22 cellular contexts compared by ENCODE assay signal in genomic region chr5:53613036-53613435, GRCh38. TPM values are rescaled to one million over a fixed set of nuclear protein-coding genes. Genes with fewer than 3 reads are reported as not detected.
DNase-seq lines count a peak whose midpoint lies in the region; ATAC-seq, FAIRE-seq and TF ChIP-seq lines count a peak whose summit lies in the region.
"Had no signal": no experiment of that assay in that cellular context is flagged by ENCODE, and none has a peak within 500 bp of the region (broad histone marks: within the 10 kb centered on the region; RNA-seq: fewer than 3 reads in every experiment).

No MANE protein-coding gene starts in this region.

- H3K4me3 ChIP-seq in HAP-1 (no peak overlapping the region), astrocyte (ENCODE audit: insufficient read depth, low read depth, low read length) (no peak overlapping the region), hepatocyte (no peak overlapping the region), mucosa of descending colon (no peak overlapping the region)
- H3K4me3 ChIP-seq: A549, BLaER1 had no signal

- H3K36me3 ChIP-seq in HAP-1 (replicated peaks) = no peaks in the 10 kb centered on the region
- H3K36me3 ChIP-seq in astrocyte (ENCODE audit: insufficient read depth, low read length) = no peaks in the 10 kb centered on the region
- no peaks in the 10 kb centered on the region for H3K36me3 ChIP-seq in hepatocyte (replicated peaks; ENCODE audit: insufficient read depth, low read depth)
- no peaks in the 10 kb centered on the region for H3K36me3 ChIP-seq in mucosa of descending colon (ENCODE audit: low read depth)
- H3K36me3 ChIP-seq: BLaER1 had no signal

- ATAC-seq in mucosa of descending colon = no peak
- ATAC-seq: A549, HCT116, SK-N-SH treated with all-trans-retinoic acid at 6 μM for 48 hours had no signal

- H3K27ac Mint-ChIP-seq in astrocyte (ENCODE audit: unreplicated experiment) (peak overlapping the region; percentile 75), nephron (peak overlapping the region in 2 of 3 experiments; percentile 12 to 23)
- H3K27ac Mint-ChIP-seq: CD4-positive, alpha-beta memory T cell had no signal

- H3K36me3 Mint-ChIP-seq in astrocyte (ENCODE audit: low read depth, unreplicated experiment) (peaks cover 3% of the 10 kb centered on the region), nephron (ENCODE audit: low read depth) (peaks cover 16% of the 10 kb centered on the region)

- intact Hi-C loops in mucosa of descending colon (cut with DNase I, micrococcal nuclease) = no loop called here

- H3K4me1 ChIP-seq in HAP-1 = peaks cover 22% of the 10 kb centered on the region
- peaks cover 3% of the 10 kb centered on the region for H3K4me1 ChIP-seq in astrocyte (ENCODE audit: insufficient read depth, low read length)
- no peaks in the 10 kb centered on the region for H3K4me1 ChIP-seq in hepatocyte (ENCODE audit: insufficient read depth)
- no peaks in the 10 kb centered on the region for H3K4me1 ChIP-seq in mucosa of descending colon (ENCODE audit: low read depth)
- H3K4me1 ChIP-seq: BLaER1 had no signal

- no peaks in the 10 kb centered on the region for H3K9me2 ChIP-seq in hepatocyte (replicated peaks; ENCODE audit: insufficient read depth)

- H3K27ac ChIP-seq in astrocyte (ENCODE audit: low read depth, low read length) (no peak overlapping the region), hepatocyte (no peak overlapping the region)
- H3K27ac ChIP-seq: A549, BLaER1 had no signal

- H3K9ac ChIP-seq in astrocyte (ENCODE audit: low read length) = no peak overlapping the region
- H3K9ac ChIP-seq: BLaER1 had no signal

- no peak for FAIRE-seq in astrocyte (lab: Jason Lieb, UNC)
- FAIRE-seq: GM12891 had no signal

- no peak overlapping the region for H3K4me3 Mint-ChIP-seq in astrocyte (ENCODE audit: unreplicated experiment)
- H3K4me3 Mint-ChIP-seq in nephron = no peak overlapping the region
- H3K4me3 Mint-ChIP-seq: CD4-positive, alpha-beta memory T cell had no signal

- H2AFZ ChIP-seq in astrocyte (ENCODE audit: low read depth, low read length) (no peak overlapping the region), hepatocyte (no peak overlapping the region)

- H3K9me3 Mint-ChIP-seq in astrocyte (ENCODE audit: unreplicated experiment) = no peaks in the 10 kb centered on the region
- H3K9me3 Mint-ChIP-seq in nephron = no peaks in the 10 kb centered on the region

- H3K79me2 ChIP-seq in astrocyte (ENCODE audit: insufficient read depth, low read length) (no peaks in the 10 kb centered on the region), hepatocyte (peaks cover 29% of the 10 kb centered on the region)

- WGBS in hepatocyte (ENCODE audit: low lambda C conversion rate, missing lambda C conversion rate) = 41% methylated on average over 3 of the region's 3 CpGs

- DNase-seq in HAP-1 (ENCODE audit: low spot score in 2 of 2) (peak; percentile 8 to 32), astrocyte (ENCODE audit: low read depth) (peak; percentile 34), hepatocyte (ENCODE audit: low spot score) (peak; percentile 9), SK-N-DZ (ENCODE audit: low spot score) (no peak), mucosa of descending colon (no peak), NOMO-1 treated with DMSO at 0.1 percent for 48 hours (lab: John Stamatoyannopoulos, UW; ENCODE audit: unreplicated experiment) (no peak), DMS153 treated with DMSO at 0.1 percent for 48 hours (lab: John Stamatoyannopoulos, UW; ENCODE audit: unreplicated experiment) (no peak)
- DNase-seq: CD4-positive, alpha-beta memory T cell; DMS153; KG1; NCI-H1694; NCI-H2081 treated with DMSO at 0.1 percent for 48 hours; NCI-H510A; NCI-H748 treated with DMSO at 0.1 percent for 48 hours; OCI-M1; SHP77 had no signal

- H3K4me2 ChIP-seq in astrocyte (ENCODE audit: low read length) (no peak overlapping the region), hepatocyte (no peak overlapping the region)
- H3K4me2 ChIP-seq: A549, BLaER1 had no signal

- H3K27me3 ChIP-seq in HAP-1 (ENCODE audit: low read depth) = no peaks in the 10 kb centered on the region
- no peaks in the 10 kb centered on the region for H3K27me3 ChIP-seq in astrocyte (ENCODE audit: insufficient read depth, low read length)
- no peaks in the 10 kb centered on the region for H3K27me3 ChIP-seq in hepatocyte
- H3K27me3 ChIP-seq: BLaER1 had no signal

- peaks cover 60% of the 10 kb centered on the region for H4K20me1 ChIP-seq in astrocyte (ENCODE audit: insufficient read depth, low read length)
- H4K20me1 ChIP-seq in hepatocyte (ENCODE audit: insufficient read depth, poor library complexity, severe bottlenecking) = peaks cover 2% of the 10 kb centered on the region

- in situ Hi-C loops in HAP-1 (cut with MboI; ENCODE audit: low sequenced_read_pairs) = no loop called here

- H3K9me3 ChIP-seq in HAP-1 = no peaks in the 10 kb centered on the region
- H3K9me3 ChIP-seq in astrocyte (ENCODE audit: insufficient read depth, low read depth, low read length) = no peaks in the 10 kb centered on the region
- no peaks in the 10 kb centered on the region for H3K9me3 ChIP-seq in hepatocyte (ENCODE audit: low read depth)
- H3K9me3 ChIP-seq in mucosa of descending colon = no peaks in the 10 kb centered on the region
- H3K9me3 ChIP-seq: A549, BLaER1 had no signal

- no peak for TF ChIP-seq CTCF in astrocyte (IDR thresholded peaks at IDR 0.05; ENCODE audit: insufficient read depth, low read depth, low read length)
- TF ChIP-seq CTCF in hepatocyte (IDR thresholded peaks at IDR 0.05; ENCODE audit: poor library complexity) = no peak
- no peak for TF ChIP-seq CTCF in nephron (IDR thresholded peaks at IDR 0.05; ENCODE audit: unreplicated experiment in 3 of 3)
- no peak for TF ChIP-seq CTCF in mucosa of descending colon (IDR thresholded peaks at IDR 0.05)

- H3K27me3 Mint-ChIP-seq in astrocyte (ENCODE audit: low read depth, unreplicated experiment) = no peaks in the 10 kb centered on the region
- H3K27me3 Mint-ChIP-seq in nephron (ENCODE audit: low read depth) = no peaks in the 10 kb centered on the region
- H3K27me3 Mint-ChIP-seq: CD4-positive, alpha-beta memory T cell had no signal

- H3K4me1 Mint-ChIP-seq in astrocyte (ENCODE audit: low read depth, unreplicated experiment) = peaks cover 14% of the 10 kb centered on the region
- H3K4me1 Mint-ChIP-seq in nephron = peaks cover 37% of the 10 kb centered on the region

RNA-seq across cellular contexts. Expression of gene NDUFS4, which starts 52.6 kb away (rescaled TPM):
- total RNA-seq in astrocyte = 82.2 and 92.4 TPM in 2 replicates
- total RNA-seq in hepatocyte = 111 and 113 TPM in 2 replicates
- 117 and 150 TPM in 2 replicates for polyA plus RNA-seq in hepatocyte
- 187 and 238 TPM in 2 replicates for polyA plus RNA-seq in SK-N-DZ (2014; cell fraction: cytosol; rRNA removed)
- polyA plus RNA-seq in SK-N-DZ (2014; cell fraction: nucleus; rRNA removed) = 132 and 205 TPM in 2 replicates
- total RNA-seq in mucosa of descending colon = 10 to 100 TPM; 83.6 to 96.6 (median 84.9) TPM

Comparison
In these comparisons a context has a peak if more than half of its experiments do, and no peak if none do; other contexts are left out.
1. DNase-seq: peak in HAP-1 (2 of 2), astrocyte (single experiment) and hepatocyte (single experiment); none in SK-N-DZ (single experiment), mucosa of descending colon (0 of 3), NOMO-1 treated with DMSO at 0.1 percent for 48 hours (single experiment) and DMS153 treated with DMSO at 0.1 percent for 48 hours (single experiment).